Comparison of ENCODE assay signal across 16 cellular contexts in the genomic region with DNA sequence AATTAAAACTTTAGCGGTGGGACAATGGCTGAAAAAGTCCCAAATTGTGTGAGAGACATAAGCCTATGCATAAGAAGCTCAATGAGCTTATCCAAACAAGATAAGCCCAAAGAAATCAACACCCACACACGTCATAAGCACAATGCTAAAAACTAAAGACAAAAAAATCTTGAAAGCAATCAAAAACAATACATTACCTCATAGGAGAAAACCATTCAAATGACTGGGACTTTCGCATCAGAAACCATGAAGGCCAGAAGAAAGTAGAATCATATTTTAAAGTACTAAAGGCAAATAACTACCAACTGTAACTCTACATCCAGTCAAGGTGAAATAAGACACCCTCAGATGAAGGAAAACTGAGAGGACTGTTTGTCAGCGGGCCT. TPM values are rescaled to one million over a fixed set of nuclear protein-coding genes. Genes with fewer than 3 reads are reported as not detected.
DNase-seq lines count a peak whose midpoint lies in the region; ATAC-seq, FAIRE-seq and TF ChIP-seq lines count a peak whose summit lies in the region.
"Had no signal": no experiment of that assay in that cellular context is flagged by ENCODE, and none has a peak within 500 bp of the region (broad histone marks: within the 10 kb centered on the region; RNA-seq: fewer than 3 reads in every experiment).

No MANE protein-coding gene starts in this region.

- H3K4me2 ChIP-seq in HepG2 (ENCODE audit: low read depth, low read length): no peak overlapping the region
- H3K4me2 ChIP-seq: BLaER1 had no signal

- H3K79me2 ChIP-seq in HepG2 (ENCODE audit: insufficient read depth, low read length): peaks cover 19% of the 10 kb centered on the region

- H3K27me3 ChIP-seq in esophagus squamous epithelium (no peaks in the 10 kb centered on the region), HepG2 (ENCODE audit: control insufficient read depth in 1 of 2, insufficient read depth in 2 of 2, low read length in 2 of 2) (no peaks in the 10 kb centered on the region)
- H3K27me3 ChIP-seq: BLaER1 had no signal

- no peak for TF ChIP-seq POLR2A in esophagus squamous epithelium (IDR thresholded peaks at IDR 0.05)
- TF ChIP-seq POLR2A in HepG2 (IDR thresholded peaks at IDR 0.05; ENCODE audit: insufficient read depth in 1 of 2, low read depth in 2 of 2, low read length in 2 of 2): no peak

- H3K36me3 Mint-ChIP-seq in progenitor cell of endocrine pancreas (ENCODE audit: insufficient read depth): peaks cover 34% of the 10 kb centered on the region

- no peak for FAIRE-seq in HepG2 (lab: Jason Lieb, UNC)
- FAIRE-seq: H1 had no signal

- peaks cover 9% of the 10 kb centered on the region; the same call in 1 of the 2 replicates for H4K20me1 ChIP-seq in HepG2 (ENCODE audit: insufficient read depth, low read length)

- no TSS peak for BruUV-seq in HepG2 (replicated peaks; lab: Mats Ljungman, UMichigan)

- peak overlapping the region; percentile 29 for H3K27ac Mint-ChIP-seq in progenitor cell of endocrine pancreas
- H3K27ac Mint-ChIP-seq: HFFc6 had no signal

- H3K36me3 ChIP-seq in esophagus squamous epithelium: peaks cover 0 to 56% (median 0%) of the 10 kb centered on the region in 3 donors
- H3K36me3 ChIP-seq in HepG2 (replicated peaks in 1 of 2; ENCODE audit: control insufficient read depth in 1 of 2, insufficient read depth in 2 of 2, low read length in 2 of 2): peaks cover 15 to 56% of the 10 kb centered on the region in 2 experiments

- H3K9ac ChIP-seq in HepG2 (ENCODE audit: insufficient read depth, low read depth, low read length): no peak overlapping the region
- H3K9ac ChIP-seq: BLaER1 had no signal

- intact Hi-C loops in esophagus squamous epithelium (cut with DNase I): no loop called here
- intact Hi-C loops in HepG2 (cut with micrococcal nuclease; ENCODE audit: unreplicated experiment): no loop called here

- DNase-seq in NCI-H82 (lab: John Stamatoyannopoulos, UW): peak; percentile 76
- peak; percentile 10 for DNase-seq in choroid plexus epithelial cell (ENCODE audit: low read depth)
- peak; percentile 57 for DNase-seq in fibroblast of the aortic adventitia (ENCODE audit: low read depth)
- no peak for DNase-seq in progenitor cell of endocrine pancreas (ENCODE audit: low spot score, unreplicated experiment)
- DNase-seq in 8988T: no peak
- no peak for DNase-seq in esophagus squamous epithelium (lab: John Stamatoyannopoulos, UW)
- no peak for DNase-seq in HepG2 (ENCODE audit: low spot score)
- no peak for DNase-seq in GM19238 (ENCODE audit: insufficient read length, low spot score)
- DNase-seq: Caco-2; CD8-positive, alpha-beta memory T cell; DMS53; GF-D8 had no signal

- TF ChIP-seq EP300 in HepG2 (IDR thresholded peaks at IDR 0.05; ENCODE audit: low read depth in 2 of 2, low read length in 2 of 2) (no peak), HepG2 (CRISPR knock-in tag; IDR thresholded peaks at IDR 0.05; ENCODE audit: borderline replicate concordance) (no peak)

- no peak overlapping the region for H2AFZ ChIP-seq in HepG2 (ENCODE audit: low read length)

- H3K4me1 ChIP-seq in esophagus squamous epithelium (no peaks in the 10 kb centered on the region), HepG2 (ENCODE audit: insufficient read depth, low read length) (peaks cover 11% of the 10 kb centered on the region; the same call in 1 of the 2 replicates)
- H3K4me1 ChIP-seq: Caco-2 had no signal

- H3K4me3 ChIP-seq in choroid plexus epithelial cell (ENCODE audit: low read depth, low read length): no peak overlapping the region
- H3K4me3 ChIP-seq in fibroblast of the aortic adventitia (ENCODE audit: low read depth, low read length): no peak overlapping the region
- H3K4me3 ChIP-seq in esophagus squamous epithelium: no peak overlapping the region
- H3K4me3 ChIP-seq in HepG2 (replicated peaks in 1 of 3; ENCODE audit: insufficient read depth in 1 of 3, low read depth in 2 of 3, low read length in 3 of 3): no peak overlapping the region
- H3K4me3 ChIP-seq: BLaER1, HAP-1 had no signal

- TF ChIP-seq RAD21 in HepG2 (CRISPR knock-in tag; IDR thresholded peaks at IDR 0.05): no peak

- H3K9me3 ChIP-seq in esophagus squamous epithelium: no peaks in the 10 kb centered on the region
- H3K9me3 ChIP-seq in HepG2 (ENCODE audit: low read length): no peaks in the 10 kb centered on the region
- H3K9me3 ChIP-seq: Caco-2, HAP-1 had no signal

- CTCF ChIA-PET in HepG2 (lab: Yijun Ruan, JAX; ENCODE audit: low intra/inter-chr PET ratio, low total read pairs): no interaction called here

- no peak for ATAC-seq in HepG2

- POLR2A ChIA-PET in HepG2 (lab: Yijun Ruan, JAX): no interaction called here

- H3K27me3 Mint-ChIP-seq in progenitor cell of endocrine pancreas: no peaks in the 10 kb centered on the region
- H3K27me3 Mint-ChIP-seq: CD8-positive, alpha-beta memory T cell had no signal

- in situ Hi-C loops in HepG2 (cut with HindIII; ENCODE audit: extremely low pct_ligation_motif_present, low pct_unique_long_range_greater_than_20kb): no loop called here

- WGBS in esophagus squamous epithelium, 2 donors: 79% methylated on average over 4 of the region's 4 CpGs
- 97% methylated on average over 4 of the region's 4 CpGs for WGBS in HepG2 (ENCODE audit: low lambda C conversion rate)

- no peak overlapping the region for H3K4me3 Mint-ChIP-seq in progenitor cell of endocrine pancreas (ENCODE audit: low read depth)
- H3K4me3 Mint-ChIP-seq: CD8-positive, alpha-beta memory T cell; HFFc6 had no signal

- H3K27ac ChIP-seq in esophagus squamous epithelium: no peak overlapping the region
- H3K27ac ChIP-seq in HepG2 (ENCODE audit: extremely low read length, insufficient read depth, low read length): no peak overlapping the region
- H3K27ac ChIP-seq: BLaER1 had no signal

- peaks cover 4% of the 10 kb centered on the region for H3K4me1 Mint-ChIP-seq in progenitor cell of endocrine pancreas (ENCODE audit: low read depth)

- TF ChIP-seq CTCF in choroid plexus epithelial cell (conservative IDR thresholded peaks at IDR 0.05; ENCODE audit: low read depth, low read length) (no peak), fibroblast of the aortic adventitia (IDR thresholded peaks at IDR 0.05; ENCODE audit: insufficient read depth, low read length) (no peak), progenitor cell of endocrine pancreas (IDR thresholded peaks at IDR 0.05; ENCODE audit: unreplicated experiment) (no peak), esophagus squamous epithelium (IDR thresholded peaks at IDR 0.05) (no peak), HepG2 (CRISPR knock-in tag; IDR thresholded peaks at IDR 0.05) (no peak)

- peaks cover 13% of the 10 kb centered on the region for H3K9me3 Mint-ChIP-seq in progenitor cell of endocrine pancreas (ENCODE audit: low read depth)
- H3K9me3 Mint-ChIP-seq: CD8-positive, alpha-beta memory T cell; HFFc6 had no signal

RNA-seq across cellular contexts. Expression of gene ZCCHC14, which starts 50.2 kb away (rescaled TPM):
- total RNA-seq in fibroblast of the aortic adventitia (ENCODE audit: low replicate concordance): 17.1 and 24.5 TPM in 2 replicates
- total RNA-seq in progenitor cell of endocrine pancreas: 40.5 and 42.4 TPM in 2 replicates
- total RNA-seq in esophagus squamous epithelium: 10 to 100 TPM in 3 of 4 donors, 1 to 10 TPM in 1; 8.3 to 19.6 (median 14.7) TPM
- 12.5 and 20.4 TPM in 2 replicates for total RNA-seq in HepG2 (2016; rRNA removed; fragmentation: Illumina TruSeq; extraction: Trizol)
- 10.4 and 15.8 TPM in 2 replicates for total RNA-seq in HepG2 (2016; cell fraction: cytosol; rRNA removed; fragmentation: Illumina TruSeq; extraction: Trizol; ENCODE audit: low read depth)
- total RNA-seq in HepG2 (2016; cell fraction: insoluble cytoplasmic fraction; rRNA removed; fragmentation: Illumina TruSeq; extraction: Trizol): 11.4 and 19.2 TPM in 2 replicates
- total RNA-seq in HepG2 (2016; cell fraction: membrane; rRNA removed; fragmentation: Illumina TruSeq; extraction: Trizol): 9.4 and 10.4 TPM in 2 replicates
- total RNA-seq in HepG2 (2016; cell fraction: nucleus; rRNA removed; fragmentation: Illumina TruSeq; extraction: Trizol): 21.7 and 25.2 TPM in 2 replicates
- polyA plus RNA-seq in HepG2 (2011; rRNA removed): 12.4 and 13.9 TPM in 2 replicates
- polyA plus RNA-seq in HepG2 (2011; cell fraction: cytosol; rRNA removed): 7.2 and 8.1 TPM in 2 replicates
- 44.4 and 55.9 TPM in 2 replicates for polyA plus RNA-seq in HepG2 (2011; cell fraction: nucleus; rRNA removed)
- polyA plus RNA-seq in HepG2 (2012): 24.9 and 25.6 TPM in 2 replicates
- 0.75 and 0.90 TPM in 2 replicates for polyA plus RNA-seq in HepG2 (2016; cell fraction: cytosol; fragmentation: Illumina TruSeq; extraction: Trizol; ENCODE audit: low read depth)
- 19.5 and 24.4 TPM in 2 replicates for polyA plus RNA-seq in HepG2 (2016; cell fraction: insoluble cytoplasmic fraction; fragmentation: Illumina TruSeq; extraction: Trizol; ENCODE audit: low read depth)
- 3.1 and 3.9 TPM in 2 replicates for polyA plus RNA-seq in HepG2 (2016; cell fraction: membrane; fragmentation: Illumina TruSeq; extraction: Trizol; ENCODE audit: low read depth)
- 46.5 and 48.4 TPM in 2 replicates for polyA plus RNA-seq in HepG2 (2016; cell fraction: nucleus; fragmentation: Illumina TruSeq; extraction: Trizol; ENCODE audit: insufficient read depth, low read depth)
- polyA minus RNA-seq in HepG2 (2011; rRNA and poly(A)+ RNA removed; ENCODE audit: low replicate concordance): 16.6 and 28.7 TPM in 2 replicates
- 20.6 and 23.9 TPM in 2 replicates for polyA minus RNA-seq in HepG2 (2011; cell fraction: cytosol; rRNA and poly(A)+ RNA removed)
- 24.0 and 26.7 TPM in 2 replicates for polyA minus RNA-seq in HepG2 (2011; cell fraction: nucleus; rRNA and poly(A)+ RNA removed)

RNA-seq across cellular contexts. Expression of gene MAP1LC3B, which starts 50.4 kb away (rescaled TPM):
- 22.2 and 54.9 TPM in 2 replicates for total RNA-seq in fibroblast of the aortic adventitia (ENCODE audit: low replicate concordance)
- total RNA-seq in progenitor cell of endocrine pancreas: 44.1 and 46.2 TPM in 2 replicates
- 10 to 100 TPM; 14.2 to 38.0 (median 24.4) TPM for total RNA-seq in esophagus squamous epithelium
- total RNA-seq in HepG2 (2016; rRNA removed; fragmentation: Illumina TruSeq; extraction: Trizol): 15.7 and 30.6 TPM in 2 replicates
- 5.5 and 7.0 TPM in 2 replicates for total RNA-seq in HepG2 (2016; cell fraction: cytosol; rRNA removed; fragmentation: Illumina TruSeq; extraction: Trizol; ENCODE audit: low read depth)
- 15.9 and 27.1 TPM in 2 replicates for total RNA-seq in HepG2 (2016; cell fraction: insoluble cytoplasmic fraction; rRNA removed; fragmentation: Illumina TruSeq; extraction: Trizol)
- total RNA-seq in HepG2 (2016; cell fraction: membrane; rRNA removed; fragmentation: Illumina TruSeq; extraction: Trizol): 24.8 and 26.3 TPM in 2 replicates
- total RNA-seq in HepG2 (2016; cell fraction: nucleus; rRNA removed; fragmentation: Illumina TruSeq; extraction: Trizol): 22.0 and 22.3 TPM in 2 replicates
- polyA plus RNA-seq in HepG2 (2011; rRNA removed): 37.4 and 37.9 TPM in 2 replicates
- polyA plus RNA-seq in HepG2 (2011; cell fraction: cytosol; rRNA removed): 18.1 and 36.3 TPM in 2 replicates
- 15.1 and 23.4 TPM in 2 replicates for polyA plus RNA-seq in HepG2 (2011; cell fraction: nucleus; rRNA removed)
- 68.5 and 98.3 TPM in 2 replicates for polyA plus RNA-seq in HepG2 (2012)
- 9.9 and 13.1 TPM in 2 replicates for polyA plus RNA-seq in HepG2 (2016; cell fraction: cytosol; fragmentation: Illumina TruSeq; extraction: Trizol; ENCODE audit: low read depth)
- polyA plus RNA-seq in HepG2 (2016; cell fraction: insoluble cytoplasmic fraction; fragmentation: Illumina TruSeq; extraction: Trizol; ENCODE audit: low read depth): 65.5 and 71.9 TPM in 2 replicates
- 26.7 and 27.4 TPM in 2 replicates for polyA plus RNA-seq in HepG2 (2016; cell fraction: membrane; fragmentation: Illumina TruSeq; extraction: Trizol; ENCODE audit: low read depth)
- 42.6 and 45.0 TPM in 2 replicates for polyA plus RNA-seq in HepG2 (2016; cell fraction: nucleus; fragmentation: Illumina TruSeq; extraction: Trizol; ENCODE audit: insufficient read depth, low read depth)
- polyA minus RNA-seq in HepG2 (2011; rRNA and poly(A)+ RNA removed; ENCODE audit: low replicate concordance): 13.2 and 15.8 TPM in 2 replicates
- 22.2 and 35.4 TPM in 2 replicates for polyA minus RNA-seq in HepG2 (2011; cell fraction: cytosol; rRNA and poly(A)+ RNA removed)
- polyA minus RNA-seq in HepG2 (2011; cell fraction: nucleus; rRNA and poly(A)+ RNA removed): 23.0 and 32.7 TPM in 2 replicates

RNA-seq across cellular contexts. Expression of gene FBXO31, which starts 59.0 kb away (rescaled TPM):
- total RNA-seq in fibroblast of the aortic adventitia (ENCODE audit: low replicate concordance): 23.1 and 30.4 TPM in 2 replicates
- 21.6 and 23.5 TPM in 2 replicates for total RNA-seq in progenitor cell of endocrine pancreas
- 10 to 100 TPM; 18.3 to 43.7 (median 21.2) TPM for total RNA-seq in esophagus squamous epithelium
- total RNA-seq in HepG2 (2016; rRNA removed; fragmentation: Illumina TruSeq; extraction: Trizol): 81.3 and 92.4 TPM in 2 replicates
- total RNA-seq in HepG2 (2016; cell fraction: cytosol; rRNA removed; fragmentation: Illumina TruSeq; extraction: Trizol; ENCODE audit: low read depth): 18.3 and 22.9 TPM in 2 replicates
- total RNA-seq in HepG2 (2016; cell fraction: insoluble cytoplasmic fraction; rRNA removed; fragmentation: Illumina TruSeq; extraction: Trizol): 64.5 and 91.5 TPM in 2 replicates
- total RNA-seq in HepG2 (2016; cell fraction: membrane; rRNA removed; fragmentation: Illumina TruSeq; extraction: Trizol): 33.7 and 38.0 TPM in 2 replicates
- total RNA-seq in HepG2 (2016; cell fraction: nucleus; rRNA removed; fragmentation: Illumina TruSeq; extraction: Trizol): 94.4 and 107 TPM in 2 replicates
- 101 and 118 TPM in 2 replicates for polyA plus RNA-seq in HepG2 (2011; rRNA removed)
- 51.6 and 63.1 TPM in 2 replicates for polyA plus RNA-seq in HepG2 (2011; cell fraction: cytosol; rRNA removed)
- 393 and 579 TPM in 2 replicates for polyA plus RNA-seq in HepG2 (2011; cell fraction: nucleus; rRNA removed)
- polyA plus RNA-seq in HepG2 (2012): 75.5 and 101 TPM in 2 replicates
- polyA plus RNA-seq in HepG2 (2016; cell fraction: cytosol; fragmentation: Illumina TruSeq; extraction: Trizol; ENCODE audit: low read depth): 6.1 and 6.4 TPM in 2 replicates
- 57.9 and 71.3 TPM in 2 replicates for polyA plus RNA-seq in HepG2 (2016; cell fraction: insoluble cytoplasmic fraction; fragmentation: Illumina TruSeq; extraction: Trizol; ENCODE audit: low read depth)
- 18.2 and 18.3 TPM in 2 replicates for polyA plus RNA-seq in HepG2 (2016; cell fraction: membrane; fragmentation: Illumina TruSeq; extraction: Trizol; ENCODE audit: low read depth)
- polyA plus RNA-seq in HepG2 (2016; cell fraction: nucleus; fragmentation: Illumina TruSeq; extraction: Trizol; ENCODE audit: insufficient read depth, low read depth): 256 and 269 TPM in 2 replicates
- 29.6 and 164 TPM in 2 replicates for polyA minus RNA-seq in HepG2 (2011; rRNA and poly(A)+ RNA removed; ENCODE audit: low replicate concordance)
- 53.4 and 63.9 TPM in 2 replicates for polyA minus RNA-seq in HepG2 (2011; cell fraction: cytosol; rRNA and poly(A)+ RNA removed)
- 202 and 208 TPM in 2 replicates for polyA minus RNA-seq in HepG2 (2011; cell fraction: nucleus; rRNA and poly(A)+ RNA removed)

Comparison
In these comparisons a context has a peak if more than half of its experiments do, and no peak if none do; other contexts are left out.
1. DNase-seq: peak in NCI-H82 (single experiment), choroid plexus epithelial cell (single experiment) and fibroblast of the aortic adventitia (single experiment); none in progenitor cell of endocrine pancreas (single experiment), 8988T (single experiment), esophagus squamous epithelium (single experiment), HepG2 (single experiment) and GM19238 (single experiment).